In genomic region chr5:179900206-179900605, GRCh38 we compare ENCODE assay signal across 22 cellular contexts.
"Had no signal": no experiment of that assay in that cellular context is flagged by ENCODE, and none has a peak within 500 bp of the region (broad histone marks: within the 10 kb centered on the region; RNA-seq: fewer than 3 reads in every experiment).

No MANE protein-coding gene starts in this region.

- H3K27ac ChIP-seq: cardiac muscle cell, hepatocyte, left lung, sigmoid colon had no signal

- H3K27me3 Mint-ChIP-seq: activated naive CD8-positive, alpha-beta T cell treated with anti-CD3 and anti-CD28 coated beads, Interleukin-2, amount 10 ng/mL, durations not matched to agents 7 days and 5 days; activated T-helper 17 cell treated with anti-CD3 and anti-CD28 coated beads, Interleukin-2, amount 50 U/mL, for 72 hours; dendritic cell treated with granulocyte-macrophage colony-stimulating factor and Interleukin-4, amounts not matched to agents 40 ng/mL and 50 ng/mL, for 4 days; stimulated activated naive CD8-positive, alpha-beta T cell treated with anti-CD3 and anti-CD28 coated beads, Interleukin-15, Interleukin-2, amounts not matched to agents 100 ng/mL and 50 ng/mL, for 24 hours had no signal

- H3K4me2 ChIP-seq: hepatocyte had no signal

- H3K4me1 Mint-ChIP-seq: activated T-helper 17 cell treated with anti-CD3 and anti-CD28 coated beads, Interleukin-2, amount 50 U/mL, for 72 hours had no signal

- H2AFZ ChIP-seq: hepatocyte had no signal

- H3K4me3 Mint-ChIP-seq: activated naive CD8-positive, alpha-beta T cell treated with anti-CD3 and anti-CD28 coated beads, Interleukin-2, amount 10 ng/mL, durations not matched to agents 7 days and 5 days; activated T-helper 17 cell treated with anti-CD3 and anti-CD28 coated beads, Interleukin-2, amount 50 U/mL, for 72 hours; dendritic cell treated with granulocyte-macrophage colony-stimulating factor and Interleukin-4, amounts not matched to agents 40 ng/mL and 50 ng/mL, for 4 days; immature natural killer cell; natural killer cell; stimulated activated naive CD8-positive, alpha-beta T cell treated with anti-CD3 and anti-CD28 coated beads, Interleukin-15, Interleukin-2, amounts not matched to agents 100 ng/mL and 50 ng/mL, for 24 hours; WTC11 had no signal

- H3K9me3 Mint-ChIP-seq: activated naive CD8-positive, alpha-beta T cell treated with anti-CD3 and anti-CD28 coated beads, Interleukin-2, amount 10 ng/mL, durations not matched to agents 7 days and 5 days; activated T-helper 17 cell treated with anti-CD3 and anti-CD28 coated beads, Interleukin-2, amount 50 U/mL, for 72 hours; dendritic cell treated with granulocyte-macrophage colony-stimulating factor and Interleukin-4, amounts not matched to agents 40 ng/mL and 50 ng/mL, for 4 days; immature natural killer cell; natural killer cell; stimulated activated naive CD8-positive, alpha-beta T cell treated with anti-CD3 and anti-CD28 coated beads, Interleukin-15, Interleukin-2, amounts not matched to agents 100 ng/mL and 50 ng/mL, for 24 hours; WTC11 had no signal

- ATAC-seq: activated T-helper 17 cell treated with anti-CD3 and anti-CD28 coated beads, Interleukin-2, amount 50 U/mL, for 72 hours; esophagus mucosa; left lung; natural killer cell; WTC11 had no signal

- H3K27me3 ChIP-seq: cardiac muscle cell, hepatocyte, left lung, sigmoid colon, spleen, tibial nerve had no signal

- H3K9me3 ChIP-seq: left lung, sigmoid colon, spleen, tibial nerve had no signal

- H3K36me3 Mint-ChIP-seq: natural killer cell had no signal

- H3K27ac Mint-ChIP-seq: activated naive CD8-positive, alpha-beta T cell treated with anti-CD3 and anti-CD28 coated beads, Interleukin-2, amount 10 ng/mL, durations not matched to agents 7 days and 5 days; activated T-helper 17 cell treated with anti-CD3 and anti-CD28 coated beads, Interleukin-2, amount 50 U/mL, for 72 hours; dendritic cell treated with granulocyte-macrophage colony-stimulating factor and Interleukin-4, amounts not matched to agents 40 ng/mL and 50 ng/mL, for 4 days; natural killer cell; stimulated activated naive CD8-positive, alpha-beta T cell treated with anti-CD3 and anti-CD28 coated beads, Interleukin-15, Interleukin-2, amounts not matched to agents 100 ng/mL and 50 ng/mL, for 24 hours had no signal

- H3K4me3 ChIP-seq: cardiac muscle cell, hepatocyte, left lung, sigmoid colon, spleen, tibial nerve had no signal

- DNase-seq: activated naive CD4-positive, alpha-beta T cell; activated naive CD8-positive, alpha-beta T cell treated with anti-CD3 and anti-CD28 coated beads, Interleukin-2, amount 10 ng/mL, durations not matched to agents 7 days and 5 days; activated T-cell treated with anti-CD3 and anti-CD28 coated beads, Interleukin-2, amount 50 U/mL, for 1 hour; effector CD8-positive, alpha-beta T cell; foreskin melanocyte; glutamatergic neuron; immature natural killer cell; kidney glomerular epithelial cell; left lung; natural killer cell; sigmoid colon; spleen; stimulated activated CD4-positive, alpha-beta T cell treated with anti-CD3 and anti-CD28 coated beads, Interleukin-4, amount 100 ng/mL, for 24 hours; T-helper 1 cell had no signal

- H3K4me1 ChIP-seq: sigmoid colon had no signal
